Comparison of ENCODE assay signal across 1 cellular context in the genomic region with DNA sequence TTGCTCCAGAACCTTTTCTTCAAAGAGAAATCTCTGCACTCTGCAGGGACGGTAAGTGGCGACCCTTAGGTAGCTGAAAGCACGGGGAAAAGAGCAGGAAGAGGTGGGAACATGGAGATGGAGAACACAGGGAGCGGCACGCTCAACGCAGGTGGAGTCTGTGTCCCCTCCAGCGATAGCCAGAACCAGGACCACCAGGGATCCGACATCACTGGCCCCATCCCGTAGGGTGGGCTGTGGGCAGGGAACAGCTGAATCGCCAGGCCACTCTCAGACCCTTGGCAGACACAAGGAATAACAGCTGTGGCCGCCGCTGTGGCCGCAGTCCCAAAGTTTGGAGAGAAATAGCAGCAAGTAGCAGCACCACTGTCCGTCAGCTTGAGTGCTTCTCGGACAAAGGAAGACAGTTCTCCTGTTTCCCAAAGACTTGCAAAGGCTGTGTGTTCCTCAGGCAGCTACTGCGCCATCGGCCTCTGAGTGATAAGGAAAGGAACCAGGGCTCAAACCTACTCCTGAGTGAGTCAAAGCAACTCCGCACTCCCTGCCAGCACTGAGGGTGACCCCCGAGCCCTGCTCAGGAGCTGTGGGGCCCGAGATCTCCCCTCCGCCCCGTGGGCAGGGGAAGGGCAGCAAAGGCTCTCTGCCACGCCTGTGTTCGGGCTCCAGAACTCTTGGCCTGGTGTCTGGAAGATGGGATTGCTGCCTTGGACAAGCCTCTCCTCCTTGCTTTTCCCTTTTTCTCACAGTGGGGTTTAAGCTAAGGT.
TF ChIP-seq lines count a peak whose summit lies in the region.

No MANE protein-coding gene starts in this region.

TF ChIP-seq in GM23338, 12 proteins besides CTCF, POLR2A, EP300 and RAD21 (continued from another document):
- TF ChIP-seq, protein P1, sequence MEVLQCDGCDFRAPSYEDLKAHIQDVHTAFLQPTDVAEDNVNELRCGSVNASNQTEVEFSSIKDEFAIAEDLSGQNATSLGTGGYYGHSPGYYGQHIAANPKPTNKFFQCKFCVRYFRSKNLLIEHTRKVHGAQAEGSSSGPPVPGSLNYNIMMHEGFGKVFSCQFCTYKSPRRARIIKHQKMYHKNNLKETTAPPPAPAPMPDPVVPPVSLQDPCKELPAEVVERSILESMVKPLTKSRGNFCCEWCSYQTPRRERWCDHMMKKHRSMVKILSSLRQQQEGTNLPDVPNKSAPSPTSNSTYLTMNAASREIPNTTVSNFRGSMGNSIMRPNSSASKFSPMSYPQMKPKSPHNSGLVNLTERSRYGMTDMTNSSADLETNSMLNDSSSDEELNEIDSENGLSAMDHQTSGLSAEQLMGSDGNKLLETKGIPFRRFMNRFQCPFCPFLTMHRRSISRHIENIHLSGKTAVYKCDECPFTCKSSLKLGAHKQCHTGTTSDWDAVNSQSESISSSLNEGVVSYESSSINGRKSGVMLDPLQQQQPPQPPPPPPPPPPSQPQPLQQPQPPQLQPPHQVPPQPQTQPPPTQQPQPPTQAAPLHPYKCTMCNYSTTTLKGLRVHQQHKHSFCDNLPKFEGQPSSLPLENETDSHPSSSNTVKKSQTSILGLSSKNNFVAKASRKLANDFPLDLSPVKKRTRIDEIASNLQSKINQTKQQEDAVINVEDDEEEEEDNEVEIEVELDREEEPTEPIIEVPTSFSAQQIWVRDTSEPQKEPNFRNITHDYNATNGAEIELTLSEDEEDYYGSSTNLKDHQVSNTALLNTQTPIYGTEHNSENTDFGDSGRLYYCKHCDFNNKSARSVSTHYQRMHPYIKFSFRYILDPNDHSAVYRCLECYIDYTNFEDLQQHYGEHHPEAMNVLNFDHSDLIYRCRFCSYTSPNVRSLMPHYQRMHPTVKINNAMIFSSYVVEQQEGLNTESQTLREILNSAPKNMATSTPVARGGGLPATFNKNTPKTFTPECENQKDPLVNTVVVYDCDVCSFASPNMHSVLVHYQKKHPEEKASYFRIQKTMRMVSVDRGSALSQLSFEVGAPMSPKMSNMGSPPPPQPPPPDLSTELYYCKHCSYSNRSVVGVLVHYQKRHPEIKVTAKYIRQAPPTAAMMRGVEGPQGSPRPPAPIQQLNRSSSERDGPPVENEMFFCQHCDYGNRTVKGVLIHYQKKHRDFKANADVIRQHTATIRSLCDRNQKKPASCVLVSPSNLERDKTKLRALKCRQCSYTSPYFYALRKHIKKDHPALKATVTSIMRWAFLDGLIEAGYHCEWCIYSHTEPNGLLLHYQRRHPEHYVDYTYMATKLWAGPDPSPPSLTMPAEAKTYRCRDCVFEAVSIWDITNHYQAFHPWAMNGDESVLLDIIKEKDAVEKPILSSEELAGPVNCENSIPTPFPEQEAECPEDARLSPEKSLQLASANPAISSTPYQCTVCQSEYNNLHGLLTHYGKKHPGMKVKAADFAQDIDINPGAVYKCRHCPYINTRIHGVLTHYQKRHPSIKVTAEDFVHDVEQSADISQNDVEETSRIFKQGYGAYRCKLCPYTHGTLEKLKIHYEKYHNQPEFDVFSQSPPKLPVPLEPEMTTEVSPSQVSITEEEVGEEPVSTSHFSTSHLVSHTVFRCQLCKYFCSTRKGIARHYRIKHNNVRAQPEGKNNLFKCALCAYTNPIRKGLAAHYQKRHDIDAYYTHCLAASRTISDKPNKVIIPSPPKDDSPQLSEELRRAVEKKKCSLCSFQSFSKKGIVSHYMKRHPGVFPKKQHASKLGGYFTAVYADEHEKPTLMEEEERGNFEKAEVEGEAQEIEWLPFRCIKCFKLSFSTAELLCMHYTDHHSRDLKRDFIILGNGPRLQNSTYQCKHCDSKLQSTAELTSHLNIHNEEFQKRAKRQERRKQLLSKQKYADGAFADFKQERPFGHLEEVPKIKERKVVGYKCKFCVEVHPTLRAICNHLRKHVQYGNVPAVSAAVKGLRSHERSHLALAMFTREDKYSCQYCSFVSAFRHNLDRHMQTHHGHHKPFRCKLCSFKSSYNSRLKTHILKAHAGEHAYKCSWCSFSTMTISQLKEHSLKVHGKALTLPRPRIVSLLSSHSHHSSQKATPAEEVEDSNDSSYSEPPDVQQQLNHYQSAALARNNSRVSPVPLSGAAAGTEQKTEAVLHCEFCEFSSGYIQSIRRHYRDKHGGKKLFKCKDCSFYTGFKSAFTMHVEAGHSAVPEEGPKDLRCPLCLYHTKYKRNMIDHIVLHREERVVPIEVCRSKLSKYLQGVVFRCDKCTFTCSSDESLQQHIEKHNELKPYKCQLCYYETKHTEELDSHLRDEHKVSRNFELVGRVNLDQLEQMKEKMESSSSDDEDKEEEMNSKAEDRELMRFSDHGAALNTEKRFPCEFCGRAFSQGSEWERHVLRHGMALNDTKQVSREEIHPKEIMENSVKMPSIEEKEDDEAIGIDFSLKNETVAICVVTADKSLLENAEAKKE (CRISPR knock-in tag; IDR thresholded peaks at IDR 0.05) = no peak
TF ChIP-seq in GM23338: peak in this region for 0.
